Comparison of ENCODE assay signal across 17 cellular contexts in genomic region chr5:66963559-66963971, GRCh38.
DNase-seq lines count a peak whose midpoint lies in the region; ATAC-seq and TF ChIP-seq lines count a peak whose summit lies in the region.
"Had no signal": no experiment of that assay in that cellular context is flagged by ENCODE, and none has a peak within 500 bp of the region (broad histone marks: within the 10 kb centered on the region; RNA-seq: fewer than 3 reads in every experiment).

No MANE protein-coding gene starts in this region.

- H3K23ac ChIP-seq in neuronal stem cell (ENCODE audit: low read depth, low read length, poor library complexity) = no peak overlapping the region

- peak overlapping the region; percentile 82 for H2AFZ ChIP-seq in neuronal stem cell (ENCODE audit: low read length)
- H2AFZ ChIP-seq: parathyroid adenoma had no signal

- H3K36me3 ChIP-seq in neuronal stem cell (replicated peaks in 1 of 2; ENCODE audit: control insufficient read depth in 2 of 2, insufficient read depth in 2 of 2, low read length in 2 of 2) (no peaks in the 10 kb centered on the region), aorta (ENCODE audit: control insufficient read depth in 1 of 2, insufficient read depth in 2 of 2, low read length in 1 of 2) (no peaks in the 10 kb centered on the region)
- H3K36me3 ChIP-seq: stomach had no signal

- H3K9me3 ChIP-seq in neuronal stem cell (replicated peaks in 1 of 2; ENCODE audit: control insufficient read depth in 2 of 2, insufficient read depth in 1 of 2, low read depth in 1 of 2, low read length in 2 of 2) (no peaks in the 10 kb centered on the region), aorta (ENCODE audit: control insufficient read depth, low read length) (no peaks in the 10 kb centered on the region)
- H3K9me3 ChIP-seq: stomach had no signal

- H4K8ac ChIP-seq in neuronal stem cell (ENCODE audit: low read depth, low read length) = no peak overlapping the region

- H2BK12ac ChIP-seq in neuronal stem cell (ENCODE audit: low read length) = no peak overlapping the region

- no peak overlapping the region for H2BK120ac ChIP-seq in neuronal stem cell (ENCODE audit: low read depth, low read length)

- H2BK5ac ChIP-seq in neuronal stem cell (ENCODE audit: low read length) = no peak overlapping the region

- DNase-seq in H4 (ENCODE audit: low spot score) = peak; percentile 33
- DNase-seq in RPMI7951 (ENCODE audit: low read depth) = peak; percentile 7
- DNase-seq in fibroblast of villous mesenchyme (ENCODE audit: low read depth) = peak; percentile 42
- no peak for DNase-seq in neuronal stem cell (ENCODE audit: low spot score)
- no peak for DNase-seq in NCI-H82 (lab: John Stamatoyannopoulos, UW)
- DNase-seq in aorta = no peak
- no peak for DNase-seq in mucosa of gallbladder (ENCODE audit: low spot score)
- DNase-seq: activated CD4-positive, alpha-beta T cell treated with anti-CD3 and anti-CD28 coated beads for 1 hour; foreskin keratinocyte; NCI-H226; SIG-M5; stimulated activated CD4-positive, alpha-beta T cell treated with anti-CD3 and anti-CD28 coated beads, Interleukin-4, amount 100 ng/mL, for 24 hours; stomach had no signal

- no peak overlapping the region for H2BK15ac ChIP-seq in neuronal stem cell (ENCODE audit: low read length)

- intact Hi-C loops in aorta (cut with DNase I) = no loop called here

- H3K27ac ChIP-seq in neuronal stem cell (replicated peaks; ENCODE audit: low read length) (no peak overlapping the region), aorta (ENCODE audit: low read depth in 1 of 2, low read length in 2 of 2) (no peak overlapping the region)
- H3K27ac ChIP-seq: foreskin keratinocyte, parathyroid adenoma had no signal

- TF ChIP-seq CTCF in fibroblast of villous mesenchyme (IDR thresholded peaks at IDR 0.05; ENCODE audit: insufficient read depth, low read depth, low read length) = no peak

- ATAC-seq in aorta (ENCODE audit: low FRiP score) (no peak), GM18520 (IDR thresholded peaks at IDR 0.05; ENCODE audit: unreplicated experiment) (no peak)
- ATAC-seq: foreskin keratinocyte, HCT116, left lobe of liver had no signal

- H2AK5ac ChIP-seq in neuronal stem cell (ENCODE audit: low read depth, low read length) = no peak overlapping the region

- H3K27me3 ChIP-seq in neuronal stem cell (ENCODE audit: control insufficient read depth in 3 of 3, insufficient read depth in 3 of 3, low read depth in 1 of 3, low read length in 3 of 3) (no peaks in the 10 kb centered on the region), aorta (ENCODE audit: control insufficient read depth in 1 of 2, insufficient read depth in 2 of 2, low read length in 1 of 2) (peaks cover 0 to 2% of the 10 kb centered on the region in 2 donors)
- H3K27me3 ChIP-seq: foreskin keratinocyte, stomach had no signal

- H3K4me1 ChIP-seq in neuronal stem cell (ENCODE audit: control insufficient read depth in 2 of 2, insufficient read depth in 1 of 2, low read depth in 1 of 2, low read length in 2 of 2) = peaks cover 9 to 25% of the 10 kb centered on the region in 2 donors
- peaks cover 1 to 2% of the 10 kb centered on the region in 2 donors for H3K4me1 ChIP-seq in aorta (ENCODE audit: control insufficient read depth in 1 of 2, insufficient read depth in 2 of 2, low read length in 2 of 2)

- H4K91ac ChIP-seq in neuronal stem cell (ENCODE audit: low read depth, low read length, poor library complexity) = no peak overlapping the region

- WGBS in neuronal stem cell (ENCODE audit: extremely low coverage in 2 of 2, insufficient read length in 2 of 2, insufficient replicate concordance in 1 of 2), 2 donors = no CpG with 5 or more reads among the region's 1 CpG
- 5 to 6% methylated on average over 1 of the region's 1 CpG for WGBS in aorta, 2 donors

- H3K4me2 ChIP-seq in neuronal stem cell (ENCODE audit: insufficient read depth, low read length, poor library complexity, severe bottlenecking) = no peak overlapping the region

- H3K79me1 ChIP-seq in neuronal stem cell (ENCODE audit: low read depth, low read length) = no peaks in the 10 kb centered on the region

- H3K9ac ChIP-seq in neuronal stem cell (ENCODE audit: low read depth, low read length, poor library complexity) = no peak overlapping the region
- H3K9ac ChIP-seq: parathyroid adenoma had no signal

- H3K4me3 ChIP-seq in fibroblast of villous mesenchyme (ENCODE audit: low read depth, low read length) (no peak overlapping the region), neuronal stem cell (ENCODE audit: low read length in 2 of 2) (no peak overlapping the region), aorta (ENCODE audit: low read length in 2 of 2) (no peak overlapping the region)
- H3K4me3 ChIP-seq: stomach had no signal

- no peak overlapping the region for H3K4ac ChIP-seq in neuronal stem cell (ENCODE audit: low read length)

- H3K14ac ChIP-seq in neuronal stem cell (ENCODE audit: low read length) = no peak overlapping the region

- no peak overlapping the region for H3K18ac ChIP-seq in neuronal stem cell (ENCODE audit: low read length)

Comparison
In these comparisons a context has a peak if more than half of its experiments do, and no peak if none do; other contexts are left out.
1. DNase-seq: peak in H4 (single experiment), RPMI7951 (single experiment) and fibroblast of villous mesenchyme (single experiment); none in neuronal stem cell (single experiment), NCI-H82 (single experiment), aorta (0 of 2) and mucosa of gallbladder (single experiment).